ENCODE assay signal across 12 cellular contexts in the genomic region with DNA sequence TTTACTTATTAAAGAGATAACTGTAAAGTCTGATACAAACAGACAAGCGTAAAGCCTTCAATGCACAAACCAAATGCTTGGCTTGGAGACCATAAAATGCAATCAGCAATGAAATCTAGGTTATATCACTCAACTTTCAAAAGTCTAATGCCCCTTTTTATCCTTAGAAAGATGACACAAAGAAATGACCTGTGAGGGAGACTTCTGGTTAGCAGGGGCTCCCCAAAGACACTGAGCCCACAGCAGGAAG.
DNase-seq lines count a peak whose midpoint lies in the region; ATAC-seq and TF ChIP-seq lines count a peak whose summit lies in the region.
"Had no signal": no experiment of that assay in that cellular context is flagged by ENCODE, and none has a peak within 500 bp of the region (broad histone marks: within the 10 kb centered on the region; RNA-seq: fewer than 3 reads in every experiment).

No MANE protein-coding gene starts in this region.

- peaks cover 0 to 2% (median 0%) of the 10 kb centered on the region in 3 donors for H3K9me3 Mint-ChIP-seq in IgD-negative memory B cell
- no peaks in the 10 kb centered on the region for H3K9me3 Mint-ChIP-seq in activated naive CD8-positive, alpha-beta T cell treated with anti-CD3 and anti-CD28 coated beads for 36 hours

- H3F3A ChIP-seq in DOHH2 (ENCODE audit: control insufficient read depth, insufficient read depth) = peaks cover 8% of the 10 kb centered on the region

- no peak for DNase-seq in activated naive CD8-positive, alpha-beta T cell treated with anti-CD3 and anti-CD28 coated beads for 36 hours
- peak; percentile 73 for DNase-seq in retina
- DNase-seq in H7 = no peak
- DNase-seq: brain microvascular endothelial cell, Caco-2, NCI-H526, SK-N-SH had no signal

- no peak for TF ChIP-seq CTCF in DOHH2 (IDR thresholded peaks at IDR 0.05; ENCODE audit: low read depth, low read length, poor library complexity, severe bottlenecking)

- no peaks in the 10 kb centered on the region for H3K36me3 Mint-ChIP-seq in IgD-negative memory B cell
- H3K36me3 Mint-ChIP-seq in activated naive CD8-positive, alpha-beta T cell treated with anti-CD3 and anti-CD28 coated beads for 36 hours = peaks cover 57% of the 10 kb centered on the region

- no peaks in the 10 kb centered on the region for H3K27me3 Mint-ChIP-seq in IgD-negative memory B cell
- H3K27me3 Mint-ChIP-seq in activated naive CD8-positive, alpha-beta T cell treated with anti-CD3 and anti-CD28 coated beads for 36 hours = no peaks in the 10 kb centered on the region

- H3K27me3 ChIP-seq in DOHH2 (ENCODE audit: control insufficient read depth, low read length) = no peaks in the 10 kb centered on the region
- no peaks in the 10 kb centered on the region for H3K27me3 ChIP-seq in H7 (ENCODE audit: control insufficient read depth, insufficient read depth, low read length)
- H3K27me3 ChIP-seq: brain microvascular endothelial cell, hepatocyte had no signal

- no peak for ATAC-seq in HG03097 (IDR thresholded peaks at IDR 0.05; ENCODE audit: low FRiP score, unreplicated experiment)
- no peak for ATAC-seq in HG03457 (IDR thresholded peaks at IDR 0.05; ENCODE audit: unreplicated experiment)

- H3K27ac ChIP-seq in DOHH2 (ENCODE audit: low read depth, low read length) = peak overlapping the region; percentile 79
- H3K27ac ChIP-seq: brain microvascular endothelial cell, hepatocyte had no signal

- H3K4me1 ChIP-seq in DOHH2 (ENCODE audit: control insufficient read depth, low read length) = peaks cover 75% of the 10 kb centered on the region
- H3K4me1 ChIP-seq: Caco-2 had no signal

- H4K20me1 ChIP-seq in DOHH2 (ENCODE audit: control insufficient read depth, insufficient read depth, low read depth, low read length) = no peaks in the 10 kb centered on the region

- no peaks in the 10 kb centered on the region for H3K9me3 ChIP-seq in DOHH2 (ENCODE audit: control insufficient read depth, insufficient read depth, low read length)
- H3K9me3 ChIP-seq: Caco-2, SK-N-SH had no signal

- peak overlapping the region; percentile 92 to 99 (median 97) for H3K27ac Mint-ChIP-seq in IgD-negative memory B cell
- H3K27ac Mint-ChIP-seq in activated naive CD8-positive, alpha-beta T cell treated with anti-CD3 and anti-CD28 coated beads for 36 hours = peak overlapping the region; percentile 96

- H3K79me2 ChIP-seq in DOHH2 (ENCODE audit: control insufficient read depth, low read length) = peaks cover 46% of the 10 kb centered on the region
- H3K79me2 ChIP-seq: hepatocyte had no signal

- peak overlapping the region; percentile 65 for H3K4me3 ChIP-seq in DOHH2 (ENCODE audit: low read length)
- no peak overlapping the region for H3K4me3 ChIP-seq in H7 (ENCODE audit: insufficient read depth, low read depth, low read length)
- H3K4me3 ChIP-seq: hepatocyte had no signal

- peaks cover 68 to 75% (median 70%) of the 10 kb centered on the region in 3 donors for H3K4me1 Mint-ChIP-seq in IgD-negative memory B cell
- H3K4me1 Mint-ChIP-seq in activated naive CD8-positive, alpha-beta T cell treated with anti-CD3 and anti-CD28 coated beads for 36 hours = peaks cover 93% of the 10 kb centered on the region

- peaks cover 6% of the 10 kb centered on the region; the same call in 1 of the 2 replicates for H3K36me3 ChIP-seq in DOHH2 (ENCODE audit: control insufficient read depth, low read length)
- no peaks in the 10 kb centered on the region for H3K36me3 ChIP-seq in H7 (replicated peaks; ENCODE audit: control insufficient read depth, insufficient read depth, low read length)
- H3K36me3 ChIP-seq: brain microvascular endothelial cell had no signal

- peak overlapping the region; percentile 80 to 90 (median 86) for H3K4me3 Mint-ChIP-seq in IgD-negative memory B cell
- peak overlapping the region; percentile 74 for H3K4me3 Mint-ChIP-seq in activated naive CD8-positive, alpha-beta T cell treated with anti-CD3 and anti-CD28 coated beads for 36 hours

- H3K4me2 ChIP-seq in DOHH2 (ENCODE audit: low read length) = peak overlapping the region; percentile 86
- H3K4me2 ChIP-seq: hepatocyte, SK-N-SH had no signal

- no peaks in the 10 kb centered on the region for H3K9me2 ChIP-seq in DOHH2 (replicated peaks; ENCODE audit: control insufficient read depth, low read length)
- H3K9me2 ChIP-seq: SK-N-SH had no signal
